11 cellular contexts compared by ENCODE assay signal in the genomic region with DNA sequence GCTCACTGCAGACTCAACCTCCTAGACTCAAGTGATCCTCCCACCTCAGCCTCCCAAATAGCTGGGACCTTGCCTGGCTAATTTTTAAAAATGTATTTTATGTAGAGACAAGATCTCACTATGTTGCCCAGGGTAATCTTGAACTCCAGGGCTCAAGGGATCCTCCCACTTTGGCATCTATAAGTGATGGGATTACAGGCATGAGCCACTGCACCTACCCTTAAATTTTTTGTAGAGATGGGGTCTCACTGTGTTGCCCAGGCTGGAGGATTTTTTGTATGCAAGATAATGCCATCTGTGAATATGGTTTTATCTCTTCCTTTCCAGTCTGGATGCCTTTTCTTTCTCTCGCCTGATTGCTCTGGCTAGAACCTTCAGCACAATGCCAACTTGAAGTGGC.
"Had no signal": no experiment of that assay in that cellular context is flagged by ENCODE, and none has a peak within 500 bp of the region (broad histone marks: within the 10 kb centered on the region; RNA-seq: fewer than 3 reads in every experiment).

No MANE protein-coding gene starts in this region.

- H3K27ac ChIP-seq: GM23248 had no signal

- H3K9me3 ChIP-seq: HAP-1 had no signal

- H3K4me1 Mint-ChIP-seq: GM23338, H9 had no signal

- H3K4me3 Mint-ChIP-seq: GM23338, H9, HFFc6 had no signal

- H3K4me1 ChIP-seq: HAP-1 had no signal

- H3K36me3 ChIP-seq: HAP-1 had no signal

- H3K4me2 ChIP-seq: GM23338 had no signal

- H3K9ac ChIP-seq: GM23248 had no signal

- ATAC-seq: GM23338, HCT116 had no signal

- DNase-seq: GM23248, GOT3, H7, H9, HCEC 1CT, HFFc6 had no signal

- H3K4me3 ChIP-seq: GM23248, GM23338, HAP-1 had no signal

- H2AFZ ChIP-seq: GM23248, GM23338 had no signal

- H3K9me3 Mint-ChIP-seq: GM23338, HFFc6 had no signal

- H3K27ac Mint-ChIP-seq: GM23338, H9, HFFc6 had no signal

- FAIRE-seq: H1, H54 had no signal
